9 cellular contexts compared by ENCODE assay signal in genomic region chr19:58154679-58155648, GRCh38. TPM values are rescaled to one million over a fixed set of nuclear protein-coding genes. Genes with fewer than 3 reads are reported as not detected.
DNase-seq lines count a peak whose midpoint lies in the region; ATAC-seq, FAIRE-seq and TF ChIP-seq lines count a peak whose summit lies in the region.
"Had no signal": no experiment of that assay in that cellular context is flagged by ENCODE, and none has a peak within 500 bp of the region (broad histone marks: within the 10 kb centered on the region; RNA-seq: fewer than 3 reads in every experiment).

No MANE protein-coding gene starts in this region.

- intact Hi-C loops in HepG2 (cut with micrococcal nuclease; ENCODE audit: unreplicated experiment) = loop anchor here (1.0 to 10.0 kb wide), 3 partner anchors 133 to 330 kb away; partner anchors contain the start of gene ZNF256

- peak overlapping the region; percentile 76 for H3K4me2 ChIP-seq in A549
- H3K4me2 ChIP-seq in HepG2 (ENCODE audit: low read depth, low read length) = peak overlapping the region; percentile 84

- H3K79me2 ChIP-seq in HepG2 (ENCODE audit: insufficient read depth, low read length) = peaks cover under 1% of the 10 kb centered on the region

- TF ChIP-seq CTCF in A549 (IDR thresholded peaks at IDR 0.05) (peak; percentile 56), HepG2 (CRISPR knock-in tag; IDR thresholded peaks at IDR 0.05) (peak; percentile 100)

- POLR2A ChIA-PET in A549 (lab: Yijun Ruan, JAX) (no interaction called here), HepG2 (lab: Yijun Ruan, JAX) (interaction anchor here (1.0 to 1.9 kb wide), 2 partner anchors 28 to 133 kb away, joined by 3 to 7 read pairs; partner anchors contain the start of gene ZNF274)

- TF ChIP-seq EP300 in A549 (IDR thresholded peaks at IDR 0.05) (no peak), HepG2 (IDR thresholded peaks at IDR 0.05; ENCODE audit: low read depth in 2 of 2, low read length in 2 of 2) (0 out of 4 replicates have a peak, but pooled peaks of 1 of the 2 experiments have one; percentile 25), HepG2 (CRISPR knock-in tag; IDR thresholded peaks at IDR 0.05; ENCODE audit: borderline replicate concordance) (no peak)

- no peaks in the 10 kb centered on the region for H4K20me1 ChIP-seq in HepG2 (ENCODE audit: insufficient read depth, low read length)

- in situ Hi-C loops in HepG2 (cut with HindIII; ENCODE audit: extremely low pct_ligation_motif_present, low pct_unique_long_range_greater_than_20kb) = loop anchor here (10.0 kb wide), 3 partner anchors 240 to 580 kb away; partner anchors contain the start of genes ZNF416, ZNF417 and ZNF776

- H2AFZ ChIP-seq in HepG2 (ENCODE audit: low read length) = peak overlapping the region; percentile 81

- H3K4me3 ChIP-seq in A549 (peak overlapping the region; percentile 72), HepG2 (replicated peaks in 1 of 3; ENCODE audit: insufficient read depth in 1 of 3, low read depth in 2 of 3, low read length in 3 of 3) (peak overlapping the region; percentile 78 to 95 (median 86))

- TF ChIP-seq POLR2A in A549 (IDR thresholded peaks at IDR 0.05; ENCODE audit: low read length) (no peak), HepG2 (IDR thresholded peaks at IDR 0.05; ENCODE audit: insufficient read depth in 1 of 2, low read depth in 2 of 2, low read length in 2 of 2) (peak; percentile 79 to 80)

- H3K4me1 ChIP-seq in A549 (no peaks in the 10 kb centered on the region), HepG2 (ENCODE audit: insufficient read depth, low read length) (peaks cover 10% of the 10 kb centered on the region)

- TF ChIP-seq RAD21 in A549 (conservative IDR thresholded peaks at IDR 0.05 in 1 of 2, IDR thresholded peaks at IDR 0.05 in 1 of 2) (peak; percentile 88 to 92), HepG2 (CRISPR knock-in tag; IDR thresholded peaks at IDR 0.05) (peak; percentile 99)

- peak; percentile 90 to 91 for ATAC-seq in A549
- peak; percentile 60 for ATAC-seq in GM18519 (IDR thresholded peaks at IDR 0.05; ENCODE audit: low FRiP score, unreplicated experiment)
- ATAC-seq in HG03097 (IDR thresholded peaks at IDR 0.05; ENCODE audit: low FRiP score, unreplicated experiment) = peak; percentile 67
- peak; percentile 92 for ATAC-seq in HepG2
- ATAC-seq: HCT116 had no signal

- CTCF ChIA-PET in A549 (lab: Yijun Ruan, JAX) (interaction anchor here (0.7 to 1.5 kb wide), 4 partner anchors 18 to 536 kb away, joined by 3 to 4 read pairs (median 4); no protein-coding TSS in a partner anchor), HepG2 (lab: Yijun Ruan, JAX; ENCODE audit: low intra/inter-chr PET ratio, low total read pairs) (interaction anchor here (1.0 to 2.6 kb wide), 5 partner anchors 133 to 689 kb away, joined by 4 to 11 read pairs (median 6); partner anchors contain the start of genes ZNF256 and ZNF814)

- peak overlapping the region; percentile 86 for H3K9ac ChIP-seq in HepG2 (ENCODE audit: insufficient read depth, low read depth, low read length)

- 14% methylated on average over 57 of the region's 85 CpGs for WGBS in A549 (ENCODE audit: missing lambda C conversion rate)
- WGBS in HepG2 (ENCODE audit: low lambda C conversion rate) = 49% methylated on average over 14 of the region's 85 CpGs

- peak; percentile 66 to 92 for DNase-seq in A549 (ENCODE audit: low read depth in 1 of 2, low spot score in 1 of 2)
- peak; percentile 89 for DNase-seq in NCI-H345 (lab: John Stamatoyannopoulos, UW)
- peak; percentile 98 for DNase-seq in activated CD4-positive, alpha-beta T cell treated with anti-CD3 and anti-CD28 coated beads, Interleukin-2, amount 50 U/mL, for 48 hours
- peak; percentile 83 to 95 for DNase-seq in dermis microvascular lymphatic vessel endothelial cell (ENCODE audit: low read depth in 2 of 2)
- DNase-seq in HepG2 (ENCODE audit: low spot score) = peak; percentile 88
- peak; percentile 97 for DNase-seq in stimulated activated CD4-positive, alpha-beta T cell treated with anti-CD3 and anti-CD28 coated beads, Interleukin-2, amount 100 ng/mL, for 4 hours (ENCODE audit: low read depth)

- BruUV-seq in HepG2 (replicated peaks; lab: Mats Ljungman, UMichigan) = TSS peak; percentile 63

- FAIRE-seq in A549 (lab: Jason Lieb, UNC) = no peak
- peak; percentile 49 for FAIRE-seq in HepG2 (lab: Jason Lieb, UNC)

- no peaks in the 10 kb centered on the region for H3K36me3 ChIP-seq in HepG2 (replicated peaks in 1 of 2; ENCODE audit: control insufficient read depth in 1 of 2, insufficient read depth in 2 of 2, low read length in 2 of 2)

- peaks cover 94% of the 10 kb centered on the region for H3K9me3 ChIP-seq in A549
- peaks cover 48% of the 10 kb centered on the region for H3K9me3 ChIP-seq in HepG2 (ENCODE audit: low read length)

- no peaks in the 10 kb centered on the region; a peak in 1 of 5 replicates for H3K27me3 ChIP-seq in HepG2 (ENCODE audit: control insufficient read depth in 1 of 2, insufficient read depth in 2 of 2, low read length in 2 of 2)

- H3K27ac ChIP-seq in A549 (peak overlapping the region; percentile 68 to 77), HepG2 (ENCODE audit: extremely low read length, insufficient read depth, low read length) (peak overlapping the region; percentile 92)

RNA-seq across cellular contexts. Expression of gene ZNF329, which starts 4.4 kb away (rescaled TPM):
- 5.7 and 6.2 TPM in 2 replicates for polyA plus RNA-seq in A549 (2011; rRNA removed)
- 1.1 and 1.3 TPM in 2 replicates for polyA plus RNA-seq in A549 (2012; cell fraction: cytosol; rRNA removed)
- 0.89 and 0.98 TPM in 2 replicates for polyA plus RNA-seq in A549 (2012; cell fraction: nucleus; rRNA removed)
- polyA plus RNA-seq in A549 (2017; fragmentation: RNase III; extraction: RNeasy Plus Mini Kit Qiagen cat#74134 plus additional on column Dnase treatment) = 2.7 to 2.8 TPM (median 2.8 TPM) in 3 replicates
- polyA minus RNA-seq in A549 (2011; rRNA and poly(A)+ RNA removed) = 6.1 and 7.0 TPM in 2 replicates
- total RNA-seq in dermis microvascular lymphatic vessel endothelial cell = 7.3 and 10.1 TPM in 2 replicates
- 9.6 and 11.4 TPM in 2 replicates for total RNA-seq in HepG2 (2016; rRNA removed; fragmentation: Illumina TruSeq; extraction: Trizol)
- 3.2 and 3.3 TPM in 2 replicates for total RNA-seq in HepG2 (2016; cell fraction: cytosol; rRNA removed; fragmentation: Illumina TruSeq; extraction: Trizol; ENCODE audit: low read depth)
- total RNA-seq in HepG2 (2016; cell fraction: insoluble cytoplasmic fraction; rRNA removed; fragmentation: Illumina TruSeq; extraction: Trizol) = 8.8 and 10.9 TPM in 2 replicates
- total RNA-seq in HepG2 (2016; cell fraction: membrane; rRNA removed; fragmentation: Illumina TruSeq; extraction: Trizol) = 6.3 and 7.1 TPM in 2 replicates
- 4.4 and 7.0 TPM in 2 replicates for total RNA-seq in HepG2 (2016; cell fraction: nucleus; rRNA removed; fragmentation: Illumina TruSeq; extraction: Trizol)
- 3.8 and 4.6 TPM in 2 replicates for polyA plus RNA-seq in HepG2 (2011; rRNA removed)
- 2.2 and 4.1 TPM in 2 replicates for polyA plus RNA-seq in HepG2 (2011; cell fraction: cytosol; rRNA removed)
- polyA plus RNA-seq in HepG2 (2011; cell fraction: nucleus; rRNA removed) = 1.9 and 2.6 TPM in 2 replicates
- polyA plus RNA-seq in HepG2 (2012) = 4.6 and 5.2 TPM in 2 replicates
- 0.80 and 1.1 TPM in 2 replicates for polyA plus RNA-seq in HepG2 (2016; cell fraction: cytosol; fragmentation: Illumina TruSeq; extraction: Trizol; ENCODE audit: low read depth)
- 7.3 and 7.6 TPM in 2 replicates for polyA plus RNA-seq in HepG2 (2016; cell fraction: insoluble cytoplasmic fraction; fragmentation: Illumina TruSeq; extraction: Trizol; ENCODE audit: low read depth)
- 3.3 and 3.9 TPM in 2 replicates for polyA plus RNA-seq in HepG2 (2016; cell fraction: membrane; fragmentation: Illumina TruSeq; extraction: Trizol; ENCODE audit: low read depth)
- 6.0 and 7.0 TPM in 2 replicates for polyA plus RNA-seq in HepG2 (2016; cell fraction: nucleus; fragmentation: Illumina TruSeq; extraction: Trizol; ENCODE audit: insufficient read depth, low read depth)
- 1.8 and 3.5 TPM in 2 replicates for polyA minus RNA-seq in HepG2 (2011; rRNA and poly(A)+ RNA removed; ENCODE audit: low replicate concordance)
- polyA minus RNA-seq in HepG2 (2011; cell fraction: cytosol; rRNA and poly(A)+ RNA removed) = 3.0 and 4.4 TPM in 2 replicates
- polyA minus RNA-seq in HepG2 (2011; cell fraction: nucleus; rRNA and poly(A)+ RNA removed) = 3.5 and 7.2 TPM in 2 replicates

RNA-seq across cellular contexts. Expression of gene ZNF274, which starts 27.9 kb away (rescaled TPM):
- polyA plus RNA-seq in A549 (2011; rRNA removed) = 27.3 and 28.7 TPM in 2 replicates
- polyA plus RNA-seq in A549 (2012; cell fraction: cytosol; rRNA removed) = 14.7 and 16.0 TPM in 2 replicates
- 24.5 and 27.4 TPM in 2 replicates for polyA plus RNA-seq in A549 (2012; cell fraction: nucleus; rRNA removed)
- 15.8 to 18.8 TPM (median 18.3 TPM) in 3 replicates for polyA plus RNA-seq in A549 (2017; fragmentation: RNase III; extraction: RNeasy Plus Mini Kit Qiagen cat#74134 plus additional on column Dnase treatment)
- 34.8 and 37.4 TPM in 2 replicates for polyA minus RNA-seq in A549 (2011; rRNA and poly(A)+ RNA removed)
- 9.6 and 13.5 TPM in 2 replicates for total RNA-seq in dermis microvascular lymphatic vessel endothelial cell
- total RNA-seq in HepG2 (2016; rRNA removed; fragmentation: Illumina TruSeq; extraction: Trizol) = 17.0 and 23.0 TPM in 2 replicates
- total RNA-seq in HepG2 (2016; cell fraction: cytosol; rRNA removed; fragmentation: Illumina TruSeq; extraction: Trizol; ENCODE audit: low read depth) = 5.1 and 6.0 TPM in 2 replicates
- 18.4 and 20.3 TPM in 2 replicates for total RNA-seq in HepG2 (2016; cell fraction: insoluble cytoplasmic fraction; rRNA removed; fragmentation: Illumina TruSeq; extraction: Trizol)
- 10.2 and 11.1 TPM in 2 replicates for total RNA-seq in HepG2 (2016; cell fraction: membrane; rRNA removed; fragmentation: Illumina TruSeq; extraction: Trizol)
- total RNA-seq in HepG2 (2016; cell fraction: nucleus; rRNA removed; fragmentation: Illumina TruSeq; extraction: Trizol) = 25.3 and 28.4 TPM in 2 replicates
- 16.1 and 21.0 TPM in 2 replicates for polyA plus RNA-seq in HepG2 (2011; rRNA removed)
- polyA plus RNA-seq in HepG2 (2011; cell fraction: cytosol; rRNA removed) = 13.9 and 15.9 TPM in 2 replicates
- polyA plus RNA-seq in HepG2 (2011; cell fraction: nucleus; rRNA removed) = 35.9 and 43.6 TPM in 2 replicates
- 15.5 and 19.8 TPM in 2 replicates for polyA plus RNA-seq in HepG2 (2012)
- 1.7 and 1.9 TPM in 2 replicates for polyA plus RNA-seq in HepG2 (2016; cell fraction: cytosol; fragmentation: Illumina TruSeq; extraction: Trizol; ENCODE audit: low read depth)
- 13.2 and 15.6 TPM in 2 replicates for polyA plus RNA-seq in HepG2 (2016; cell fraction: insoluble cytoplasmic fraction; fragmentation: Illumina TruSeq; extraction: Trizol; ENCODE audit: low read depth)
- 3.7 and 4.5 TPM in 2 replicates for polyA plus RNA-seq in HepG2 (2016; cell fraction: membrane; fragmentation: Illumina TruSeq; extraction: Trizol; ENCODE audit: low read depth)
- 38.7 and 40.7 TPM in 2 replicates for polyA plus RNA-seq in HepG2 (2016; cell fraction: nucleus; fragmentation: Illumina TruSeq; extraction: Trizol; ENCODE audit: insufficient read depth, low read depth)
- 20.7 and 49.1 TPM in 2 replicates for polyA minus RNA-seq in HepG2 (2011; rRNA and poly(A)+ RNA removed; ENCODE audit: low replicate concordance)
- 7.5 and 9.9 TPM in 2 replicates for polyA minus RNA-seq in HepG2 (2011; cell fraction: cytosol; rRNA and poly(A)+ RNA removed)
- polyA minus RNA-seq in HepG2 (2011; cell fraction: nucleus; rRNA and poly(A)+ RNA removed) = 43.8 and 44.7 TPM in 2 replicates

RNA-seq across cellular contexts. Expression of gene ZSCAN18, which starts 56.9 kb away (rescaled TPM):
- polyA plus RNA-seq in A549 (2011; rRNA removed) (2.2 and 2.9 TPM in 2 replicates), A549 (2017; fragmentation: RNase III; extraction: RNeasy Plus Mini Kit Qiagen cat#74134 plus additional on column Dnase treatment) (2.3 to 3.3 TPM (median 2.6 TPM) in 3 replicates), HepG2 (2011; rRNA removed) (0.10 TPM in 1 of 2 replicates, not detected in the other)
- 1.8 and 3.1 TPM in 2 replicates for polyA plus RNA-seq in A549 (2012; cell fraction: cytosol; rRNA removed)
- polyA plus RNA-seq in A549 (2012; cell fraction: nucleus; rRNA removed) = 4.8 and 7.1 TPM in 2 replicates
- polyA minus RNA-seq in A549 (2011; rRNA and poly(A)+ RNA removed) = 1.9 and 2.2 TPM in 2 replicates
- total RNA-seq in dermis microvascular lymphatic vessel endothelial cell (10.5 and 25.8 TPM in 2 replicates), HepG2 (2016; rRNA removed; fragmentation: Illumina TruSeq; extraction: Trizol) (not detected in 2 replicates)
- not detected in 2 replicates for total RNA-seq in HepG2 (2016; cell fraction: cytosol; rRNA removed; fragmentation: Illumina TruSeq; extraction: Trizol; ENCODE audit: low read depth)
- total RNA-seq in HepG2 (2016; cell fraction: insoluble cytoplasmic fraction; rRNA removed; fragmentation: Illumina TruSeq; extraction: Trizol) = not detected in 2 replicates
- total RNA-seq in HepG2 (2016; cell fraction: membrane; rRNA removed; fragmentation: Illumina TruSeq; extraction: Trizol) = not detected in 2 replicates
- not detected in 2 replicates for total RNA-seq in HepG2 (2016; cell fraction: nucleus; rRNA removed; fragmentation: Illumina TruSeq; extraction: Trizol)
- polyA plus RNA-seq in HepG2 (2011; cell fraction: cytosol; rRNA removed) = not detected in 2 replicates
- not detected in 2 replicates for polyA plus RNA-seq in HepG2 (2011; cell fraction: nucleus; rRNA removed)
- not detected in 2 replicates for polyA plus RNA-seq in HepG2 (2012)
- not detected in 2 replicates for polyA plus RNA-seq in HepG2 (2016; cell fraction: cytosol; fragmentation: Illumina TruSeq; extraction: Trizol; ENCODE audit: low read depth)
- not detected in 2 replicates for polyA plus RNA-seq in HepG2 (2016; cell fraction: insoluble cytoplasmic fraction; fragmentation: Illumina TruSeq; extraction: Trizol; ENCODE audit: low read depth)
- polyA plus RNA-seq in HepG2 (2016; cell fraction: membrane; fragmentation: Illumina TruSeq; extraction: Trizol; ENCODE audit: low read depth) = not detected in 2 replicates
- polyA plus RNA-seq in HepG2 (2016; cell fraction: nucleus; fragmentation: Illumina TruSeq; extraction: Trizol; ENCODE audit: insufficient read depth, low read depth) = not detected in 2 replicates
- polyA minus RNA-seq in HepG2 (2011; rRNA and poly(A)+ RNA removed; ENCODE audit: low replicate concordance) = not detected in 2 replicates
- not detected in 2 replicates for polyA minus RNA-seq in HepG2 (2011; cell fraction: cytosol; rRNA and poly(A)+ RNA removed)
- not detected in 2 replicates for polyA minus RNA-seq in HepG2 (2011; cell fraction: nucleus; rRNA and poly(A)+ RNA removed)

Comparison
In these comparisons a context has a peak if more than half of its experiments do, and no peak if none do; other contexts are left out.
1. Peak in every context shown above with its lines: DNase-seq, ATAC-seq, H3K4me3 ChIP-seq and H3K27ac ChIP-seq.
2. RNA of gene ZSCAN18, which starts 56.9 kb away (total RNA-seq): 10.5 to 25.8 TPM in dermis microvascular lymphatic vessel endothelial cell; not detected in HepG2; every median in the first group is over 10 times any median in the second.